In the genomic region with DNA sequence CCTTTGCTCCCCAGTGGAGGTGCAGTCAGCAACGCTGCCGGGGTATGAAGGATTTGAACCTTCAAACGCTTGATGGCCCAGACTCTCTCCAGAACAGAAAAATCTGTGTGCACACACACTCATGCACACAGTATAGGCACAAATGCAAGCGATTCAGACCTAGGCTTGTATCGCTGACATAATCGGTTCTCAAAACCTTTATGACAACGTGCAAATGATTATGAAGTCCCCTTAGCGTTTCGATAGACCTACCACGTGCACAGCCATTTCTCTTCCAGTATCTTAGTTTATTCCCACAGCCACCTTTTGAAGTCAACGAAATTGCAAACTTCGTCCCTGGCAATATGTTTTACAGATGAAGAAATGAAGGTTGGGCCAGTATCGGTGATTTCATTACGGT, we compare ENCODE assay signal across 16 cellular contexts.
DNase-seq lines count a peak whose midpoint lies in the region; ATAC-seq and TF ChIP-seq lines count a peak whose summit lies in the region.
"Had no signal": no experiment of that assay in that cellular context is flagged by ENCODE, and none has a peak within 500 bp of the region (broad histone marks: within the 10 kb centered on the region; RNA-seq: fewer than 3 reads in every experiment).

No MANE protein-coding gene starts in this region.

- peaks cover 49% of the 10 kb centered on the region for H3K4me1 ChIP-seq in Caco-2
- H3K4me1 ChIP-seq: A549, HAP-1 had no signal

- no peaks in the 10 kb centered on the region for H3K27me3 Mint-ChIP-seq in Caco-2 (ENCODE audit: insufficient read depth, unreplicated experiment)
- H3K27me3 Mint-ChIP-seq in activated CD4-positive, alpha-beta T cell treated with anti-CD3 and anti-CD28 coated beads, Interleukin-2, amount 10 ng/mL, durations not matched to agents 7 days and 5 days: peaks cover 2% of the 10 kb centered on the region
- H3K27me3 Mint-ChIP-seq: CD4-positive, alpha-beta T cell had no signal

- no peak overlapping the region for H3K4me3 ChIP-seq in Caco-2 (ENCODE audit: low read depth, low read length)
- H3K4me3 ChIP-seq: A549, HAP-1 had no signal

- H3K27me3 ChIP-seq in Caco-2 (replicated peaks; ENCODE audit: control insufficient read depth, insufficient read depth, low read length): no peaks in the 10 kb centered on the region
- no peaks in the 10 kb centered on the region for H3K27me3 ChIP-seq in layer of hippocampus (ENCODE audit: control insufficient read depth, insufficient read depth, low read length)

- no peaks in the 10 kb centered on the region for H3K36me3 ChIP-seq in Caco-2 (ENCODE audit: control insufficient read depth, insufficient read depth, low read length)
- H3K36me3 ChIP-seq: HAP-1 had no signal

- H3K4me3 Mint-ChIP-seq in Caco-2 (ENCODE audit: unreplicated experiment): no peak overlapping the region
- no peak overlapping the region for H3K4me3 Mint-ChIP-seq in activated CD4-positive, alpha-beta T cell treated with anti-CD3 and anti-CD28 coated beads, Interleukin-2, amount 10 ng/mL, durations not matched to agents 7 days and 5 days
- H3K4me3 Mint-ChIP-seq: CD4-positive, alpha-beta T cell had no signal

- peak overlapping the region; percentile 72 for H3K27ac ChIP-seq in caudate nucleus (ENCODE audit: low read depth, low read length)
- peak overlapping the region; percentile 13 for H3K27ac ChIP-seq in layer of hippocampus (ENCODE audit: low read depth, low read length)
- peak overlapping the region; percentile 70 for H3K27ac ChIP-seq in substantia nigra (ENCODE audit: low read depth, low read length, poor library complexity, severe bottlenecking)
- H3K27ac ChIP-seq: 22Rv1, A549, C4-2B had no signal

- peaks cover 39% of the 10 kb centered on the region for H3K4me1 Mint-ChIP-seq in Caco-2 (ENCODE audit: low read depth, unreplicated experiment)
- no peaks in the 10 kb centered on the region for H3K4me1 Mint-ChIP-seq in activated CD4-positive, alpha-beta T cell treated with anti-CD3 and anti-CD28 coated beads, Interleukin-2, amount 10 ng/mL, durations not matched to agents 7 days and 5 days

- H3K9me3 Mint-ChIP-seq in Caco-2 (ENCODE audit: unreplicated experiment): peaks cover 10% of the 10 kb centered on the region
- no peaks in the 10 kb centered on the region for H3K9me3 Mint-ChIP-seq in activated CD4-positive, alpha-beta T cell treated with anti-CD3 and anti-CD28 coated beads, Interleukin-2, amount 10 ng/mL, durations not matched to agents 7 days and 5 days
- H3K9me3 Mint-ChIP-seq: CD4-positive, alpha-beta T cell had no signal

- BruUV-seq in Caco-2 (replicated peaks; lab: Mats Ljungman, UMichigan): no TSS peak

- CTCF ChIA-PET in Caco-2 (lab: Charles Lee): interaction anchor here (1.3 kb wide), 1 partner anchor 138 kb away, joined by 3 read pairs; no protein-coding TSS in a partner anchor
- CTCF ChIA-PET in activated CD4-positive, alpha-beta T cell treated with anti-CD3 and anti-CD28 coated beads, Interleukin-2, amount 10 ng/mL, durations not matched to agents 7 days and 5 days (lab: Charles Lee): interaction anchor here (1.3 kb wide), 1 partner anchor 9 kb away, joined by 3 read pairs; no protein-coding TSS in a partner anchor

- H3K9me3 ChIP-seq in Caco-2: no peaks in the 10 kb centered on the region
- H3K9me3 ChIP-seq: A549, HAP-1 had no signal

- no peak for ATAC-seq in HG03439 (IDR thresholded peaks at IDR 0.05; ENCODE audit: unreplicated experiment)
- ATAC-seq: A549 had no signal

- H3K27ac Mint-ChIP-seq in Caco-2 (ENCODE audit: unreplicated experiment): peak overlapping the region; percentile 39
- no peak overlapping the region for H3K27ac Mint-ChIP-seq in activated CD4-positive, alpha-beta T cell treated with anti-CD3 and anti-CD28 coated beads, Interleukin-2, amount 10 ng/mL, durations not matched to agents 7 days and 5 days
- H3K27ac Mint-ChIP-seq: CD4-positive, alpha-beta T cell had no signal

- DNase-seq in Caco-2: no peak
- no peak for DNase-seq in caudate nucleus (lab: John Stamatoyannopoulos, UW)
- DNase-seq in substantia nigra (lab: John Stamatoyannopoulos, UW): no peak
- DNase-seq in DMS153 (lab: John Stamatoyannopoulos, UW): no peak
- no peak for DNase-seq in activated CD4-positive, alpha-beta T cell treated with anti-CD3 and anti-CD28 coated beads, Interleukin-2, amount 10 ng/mL, durations not matched to agents 7 days and 5 days
- DNase-seq: AML-193; CD4-positive, alpha-beta T cell; DMS79 treated with DMSO at 0.1 percent for 48 hours; GF-D8; GOT3 had no signal

- H3K36me3 Mint-ChIP-seq in Caco-2 (ENCODE audit: insufficient read depth, unreplicated experiment): no peaks in the 10 kb centered on the region
- H3K36me3 Mint-ChIP-seq in activated CD4-positive, alpha-beta T cell treated with anti-CD3 and anti-CD28 coated beads, Interleukin-2, amount 10 ng/mL, durations not matched to agents 7 days and 5 days (ENCODE audit: low read depth): no peaks in the 10 kb centered on the region

- intact Hi-C loops in Caco-2 (cut with micrococcal nuclease; ENCODE audit: unreplicated experiment): loop anchor here (1.0 to 2.0 kb wide), 2 partner anchors 10 to 807 kb away; no protein-coding TSS in a partner anchor

- POLR2A ChIA-PET in Caco-2 (lab: Charles Lee): no interaction called here
- POLR2A ChIA-PET in activated CD4-positive, alpha-beta T cell treated with anti-CD3 and anti-CD28 coated beads, Interleukin-2, amount 10 ng/mL, durations not matched to agents 7 days and 5 days (lab: Charles Lee): no interaction called here

- TF ChIP-seq CTCF in Caco-2 (IDR thresholded peaks at IDR 0.05; ENCODE audit: insufficient read depth in 1 of 2, low read depth in 1 of 2, low read length in 1 of 2, severe bottlenecking in 1 of 2, unreplicated experiment in 1 of 2): no peak

Comparison
In these comparisons a context has a peak if more than half of its experiments do, and no peak if none do; other contexts are left out.
1. H3K27ac ChIP-seq: peak in every context shown above with its lines; median percentile 72 in caudate nucleus; 70 in substantia nigra; 13 in layer of hippocampus.